ENCODE assay signal across 24 cellular contexts in genomic region chr3:95123104-95123503, GRCh38.
DNase-seq lines count a peak whose midpoint lies in the region; ATAC-seq and TF ChIP-seq lines count a peak whose summit lies in the region.
"Had no signal": no experiment of that assay in that cellular context is flagged by ENCODE, and none has a peak within 500 bp of the region (broad histone marks: within the 10 kb centered on the region; RNA-seq: fewer than 3 reads in every experiment).

No MANE protein-coding gene starts in this region.

- DNase-seq in NOMO-1 (lab: John Stamatoyannopoulos, UW; ENCODE audit: unreplicated experiment in 2 of 2) (peak; percentile 1 to 16), NOMO-1 treated with dmso at 0.1 percent for 144 hours (lab: John Stamatoyannopoulos, UW; ENCODE audit: unreplicated experiment) (no peak), SKM-1 (lab: John Stamatoyannopoulos, UW; ENCODE audit: unreplicated experiment) (peak; percentile 74), mesendoderm (no peak), A172 (ENCODE audit: low spot score) (no peak), HFFc6 (no peak), KG1 (lab: John Stamatoyannopoulos, UW) (no peak)
- DNase-seq: 8988T, DMS153, DND-41, MG63, NCI-H1105, NCI-H1436 treated with DMSO at 0.1 percent for 48 hours, NCI-H187 treated with DMSO at 0.1 percent for 48 hours, NCI-H524 treated with DMSO at 0.1 percent for 48 hours, NCI-H774, OCI-M1, Peyer's patch, SHP77 treated with DMSO at 0.1 percent for 48 hours, T-helper 2 cell had no signal

- no peaks in the 10 kb centered on the region for H3K36me3 ChIP-seq in mesendoderm (ENCODE audit: control insufficient read depth, insufficient read depth, low read length)
- H3K36me3 ChIP-seq: HAP-1, MG63, Peyer's patch had no signal

- H3K56ac ChIP-seq in mesendoderm (ENCODE audit: low read length) = no peak overlapping the region

- no peaks in the 10 kb centered on the region for H3K79me1 ChIP-seq in mesendoderm (ENCODE audit: low read length)

- no peaks in the 10 kb centered on the region for H3K27me3 Mint-ChIP-seq in HFFc6 (ENCODE audit: insufficient read depth)

- no peaks in the 10 kb centered on the region for H3K4me1 ChIP-seq in mesendoderm (ENCODE audit: control insufficient read depth, low read depth, low read length)
- H3K4me1 ChIP-seq: HAP-1, Peyer's patch had no signal

- no peak overlapping the region for H3K27ac Mint-ChIP-seq in HFFc6
- H3K27ac Mint-ChIP-seq: GM23338 had no signal

- H3K36me3 Mint-ChIP-seq in HFFc6 (ENCODE audit: low read depth) = no peaks in the 10 kb centered on the region; the same call in 1 of the 2 replicates

- H2BK5ac ChIP-seq in mesendoderm (ENCODE audit: low read length) = no peak overlapping the region

- H2AK5ac ChIP-seq in mesendoderm (ENCODE audit: low read length) = no peak overlapping the region

- no peaks in the 10 kb centered on the region for H3K79me2 ChIP-seq in mesendoderm (ENCODE audit: control insufficient read depth, insufficient read depth, low read length)

- no peaks in the 10 kb centered on the region for H3K4me1 Mint-ChIP-seq in HFFc6 (ENCODE audit: low read depth)
- H3K4me1 Mint-ChIP-seq: GM23338 had no signal

- H4K8ac ChIP-seq in mesendoderm (ENCODE audit: low read depth, low read length) = no peak overlapping the region

- H3K9ac ChIP-seq in mesendoderm (ENCODE audit: low read length) = no peak overlapping the region

- no peak overlapping the region for H2BK15ac ChIP-seq in mesendoderm (replicated peaks; ENCODE audit: low read depth)

- no peak overlapping the region for H4K5ac ChIP-seq in mesendoderm (ENCODE audit: low read length)

- peak overlapping the region; percentile 55 for H3K4ac ChIP-seq in mesendoderm (ENCODE audit: low read depth, low read length)

- no peak overlapping the region for H3K18ac ChIP-seq in mesendoderm (ENCODE audit: low read length)

- TF ChIP-seq CTCF in HFFc6 (IDR thresholded peaks at IDR 0.05) = no peak

- H3K9me3 Mint-ChIP-seq in HFFc6 = peaks cover 39% of the 10 kb centered on the region

- no peaks in the 10 kb centered on the region for H3K27me3 ChIP-seq in mesendoderm (ENCODE audit: insufficient read depth, low read length, poor library complexity)
- H3K27me3 ChIP-seq: MG63, Peyer's patch had no signal

- no CpG with 5 or more reads among the region's 5 CpGs for WGBS in mesendoderm (ENCODE audit: extremely low coverage, insufficient coverage, low lambda C conversion rate)

- no peak overlapping the region for H3K23ac ChIP-seq in mesendoderm (ENCODE audit: low read length)

- no peak overlapping the region for H3K4me3 Mint-ChIP-seq in HFFc6
- H3K4me3 Mint-ChIP-seq: GM23338 had no signal

- no peak overlapping the region for H3K4me3 ChIP-seq in mesendoderm (ENCODE audit: low read length)
- H3K4me3 ChIP-seq: GM23338, HAP-1, MG63, Peyer's patch had no signal

- ATAC-seq in HG02840 (IDR thresholded peaks at IDR 0.05; ENCODE audit: low FRiP score, unreplicated experiment) = no peak
- ATAC-seq: GM23338, HepG2 had no signal

- no peak overlapping the region for H3K27ac ChIP-seq in mesendoderm (ENCODE audit: low read depth, low read length)
- H3K27ac ChIP-seq: Peyer's patch had no signal

- peak overlapping the region; percentile 45 for H2BK120ac ChIP-seq in mesendoderm (ENCODE audit: low read depth, low read length)

- H3K4me2 ChIP-seq in mesendoderm (ENCODE audit: low read length) = no peak overlapping the region
- H3K4me2 ChIP-seq: GM23338 had no signal

Comparison
In these comparisons a context has a peak if more than half of its experiments do, and no peak if none do; other contexts are left out.
1. DNase-seq: peak in NOMO-1 (2 of 2) and SKM-1 (single experiment); none in NOMO-1 treated with dmso at 0.1 percent for 144 hours (single experiment), mesendoderm (single experiment), A172 (single experiment), HFFc6 (single experiment) and KG1 (single experiment).